1 cellular context compared by ENCODE assay signal in genomic region chr5:39158127-39158593, GRCh38.
TF ChIP-seq lines count a peak whose summit lies in the region.

No MANE protein-coding gene starts in this region.

TF ChIP-seq in K562, 482 proteins besides CTCF, POLR2A, EP300 and RAD21 (continued from another document and continues in another):
- TF ChIP-seq AFF1 (IDR thresholded peaks at IDR 0.05; ENCODE audit: low read depth in 1 of 2, partially characterized antibody in 2 of 2), result peak; percentile 24 to 29
- TF ChIP-seq NFRKB (IDR thresholded peaks at IDR 0.05; ENCODE audit: low read depth), result peak; percentile 76; the same call in 1 of the 2 replicates
- peak in 1 of 2 experiments; percentile 45 for TF ChIP-seq E2F6 (IDR thresholded peaks at IDR 0.05; ENCODE audit: borderline replicate concordance in 1 of 2, extremely low read depth in 1 of 2, insufficient read depth in 1 of 2, insufficient read length in 1 of 2, low read depth in 1 of 2, low read length in 1 of 2, poor library complexity in 1 of 2, severe bottlenecking in 1 of 2)
- peak; percentile 87 for TF ChIP-seq DPF2 (IDR thresholded peaks at IDR 0.05)
- no peak for TF ChIP-seq ZNF197 (CRISPR knock-in tag; IDR thresholded peaks at IDR 0.05; ENCODE audit: low read depth)
- TF ChIP-seq L3MBTL2 (IDR thresholded peaks at IDR 0.05), result peak; percentile 61; the same call in 1 of the 2 replicates
- TF ChIP-seq TRIM24 (IDR thresholded peaks at IDR 0.05), result 0 out of 4 replicates have a peak, but pooled peaks of 1 of the 2 experiments have one; percentile 22
- TF ChIP-seq RNF219 (CRISPR knock-in tag; IDR thresholded peaks at IDR 0.05), result no peak
- TF ChIP-seq ZNF639 (CRISPR knock-in tag; conservative IDR thresholded peaks at IDR 0.05 in 1 of 2, IDR thresholded peaks at IDR 0.05 in 1 of 2), result peak in 1 of 2 experiments; percentile 44; a peak in 2 of 4 replicates
- TF ChIP-seq ZNF444 (CRISPR knock-in tag; IDR thresholded peaks at IDR 0.05), result 0 out of 2 replicates have a peak, but pooled peaks have one; percentile 32
- no peak for TF ChIP-seq MLX (CRISPR knock-in tag; conservative IDR thresholded peaks at IDR 0.05)
- no peak for TF ChIP-seq ZNF121 (CRISPR knock-in tag; conservative IDR thresholded peaks at IDR 0.05)
- TF ChIP-seq ZNF175 (CRISPR knock-in tag; IDR thresholded peaks at IDR 0.05; ENCODE audit: low read depth), result 0 out of 2 replicates have a peak, but pooled peaks have one; percentile 49
- TF ChIP-seq ZBTB8A (IDR thresholded peaks at IDR 0.05; ENCODE audit: partially characterized antibody), result peak; percentile 48
- TF ChIP-seq HNRNPLL (IDR thresholded peaks at IDR 0.05; ENCODE audit: low read depth, low read length, poor library complexity, severe bottlenecking), result no peak
- TF ChIP-seq ZNF232 (CRISPR knock-in tag; IDR thresholded peaks at IDR 0.05), result no peak
- TF ChIP-seq ZFP36 (IDR thresholded peaks at IDR 0.05; ENCODE audit: low read depth, low read length, partially characterized antibody), result peak; percentile 24
- TF ChIP-seq NFXL1 (CRISPR knock-in tag; IDR thresholded peaks at IDR 0.05), result no peak
- TF ChIP-seq HDAC3 (IDR thresholded peaks at IDR 0.05; ENCODE audit: borderline replicate concordance, partially characterized antibody), result peak; percentile 21
- 0 out of 2 replicates have a peak, but pooled peaks have one; percentile 47 for TF ChIP-seq ZC3H11A (IDR thresholded peaks at IDR 0.05; ENCODE audit: low read depth, low read length)
- TF ChIP-seq ZNF592 (IDR thresholded peaks at IDR 0.05), result peak; percentile 86
- no peak for TF ChIP-seq POLR2B (IDR thresholded peaks at IDR 0.05; ENCODE audit: low read depth, partially characterized antibody)
- peak; percentile 20; the same call in 1 of the 2 replicates for TF ChIP-seq MAFF (IDR thresholded peaks at IDR 0.05; ENCODE audit: low read length)
- TF ChIP-seq ARNT (IDR thresholded peaks at IDR 0.05), result peak in 1 of 2 experiments; percentile 64; a peak in 1 of 4 replicates
- TF ChIP-seq ZC3H4 (CRISPR knock-in tag; IDR thresholded peaks at IDR 0.05; ENCODE audit: borderline replicate concordance), result no peak
- TF ChIP-seq TBP (optimal IDR thresholded peaks at IDR 0.05; ENCODE audit: low read depth, low read length), result peak; percentile 54
- TF ChIP-seq ZNF766 (CRISPR knock-in tag; conservative IDR thresholded peaks at IDR 0.05), result 0 out of 2 replicates have a peak, but pooled peaks have one; percentile 7
- 0 out of 4 replicates have a peak, but pooled peaks of 1 of the 2 experiments have one; percentile 34 for TF ChIP-seq UBTF (IDR thresholded peaks at IDR 0.05; ENCODE audit: borderline replicate concordance in 1 of 2, low read depth in 2 of 2, low read length in 2 of 2)
- peak; percentile 59 for TF ChIP-seq SMAD4 (CRISPR knock-in tag; conservative IDR thresholded peaks at IDR 0.05)
- no peak for TF ChIP-seq PPARD (CRISPR knock-in tag; IDR thresholded peaks at IDR 0.05)
- TF ChIP-seq PML (IDR thresholded peaks at IDR 0.05; ENCODE audit: low read length), result 0 out of 2 replicates have a peak, but pooled peaks have one; percentile 30
- 0 out of 4 replicates have a peak, but pooled peaks of 1 of the 2 experiments have one; percentile 8 for TF ChIP-seq MLLT1 (IDR thresholded peaks at IDR 0.05)
- no peak for TF ChIP-seq ID3 (CRISPR knock-in tag; IDR thresholded peaks at IDR 0.05)
- peak; percentile 40 for TF ChIP-seq ID3 (tag; IDR thresholded peaks at IDR 0.05)
- no peak for TF ChIP-seq NR4A1 (CRISPR knock-in tag; IDR thresholded peaks at IDR 0.05)
- no peak for TF ChIP-seq NR4A1 (tag; IDR thresholded peaks at IDR 0.05)
- 0 out of 2 replicates have a peak, but pooled peaks have one; percentile 2 for TF ChIP-seq MECOM (CRISPR knock-in tag; IDR thresholded peaks at IDR 0.05)
- no peak for TF ChIP-seq ZNF512 (tag; IDR thresholded peaks at IDR 0.05)
- peak; percentile 39 for TF ChIP-seq TAF1 (IDR thresholded peaks at IDR 0.05; ENCODE audit: control insufficient read depth, extremely low read depth, insufficient read depth, low read length, severe bottlenecking)
